Comparison of ENCODE assay signal across 16 cellular contexts in genomic region chr9:26939934-26940711, GRCh38. TPM values are rescaled to one million over a fixed set of nuclear protein-coding genes. Genes with fewer than 3 reads are reported as not detected.
DNase-seq lines count a peak whose midpoint lies in the region; ATAC-seq and TF ChIP-seq lines count a peak whose summit lies in the region.
"Had no signal": no experiment of that assay in that cellular context is flagged by ENCODE, and none has a peak within 500 bp of the region (broad histone marks: within the 10 kb centered on the region; RNA-seq: fewer than 3 reads in every experiment).

No MANE protein-coding gene starts in this region.

- peaks cover 79% of the 10 kb centered on the region for H4K20me1 ChIP-seq in Loucy (ENCODE audit: insufficient read depth, low read length, poor library complexity, severe bottlenecking)

- no peaks in the 10 kb centered on the region for H3K9me2 ChIP-seq in Loucy (replicated peaks; ENCODE audit: low read depth, low read length)

- H3K4me3 ChIP-seq in Loucy (ENCODE audit: low read length, poor library complexity, severe bottlenecking) = peak overlapping the region; percentile 97
- H3K4me3 ChIP-seq: ascending aorta, coronary artery, gastroesophageal sphincter had no signal

- TF ChIP-seq CTCF in Loucy (conservative IDR thresholded peaks at IDR 0.05; ENCODE audit: low read length) (no peak), chondrocyte (IDR thresholded peaks at IDR 0.05) (no peak)

- peaks cover 9% of the 10 kb centered on the region; the same call in 1 of the 2 replicates for H3K9me3 ChIP-seq in Loucy (ENCODE audit: insufficient read depth, low read depth, low read length)

- H3K27me3 Mint-ChIP-seq in activated naive CD4-positive, alpha-beta T cell treated with anti-CD3 and anti-CD28 coated beads, Interleukin-2, amount 50 U/mL, for 24 hours = no peaks in the 10 kb centered on the region
- no peaks in the 10 kb centered on the region for H3K27me3 Mint-ChIP-seq in chondrocyte (ENCODE audit: low read depth)
- no peaks in the 10 kb centered on the region for H3K27me3 Mint-ChIP-seq in stimulated activated naive CD8-positive, alpha-beta T cell treated with anti-CD3 and anti-CD28 coated beads, Interleukin-15, amount 100 ng/mL, for 72 hours

- peaks cover 50% of the 10 kb centered on the region for H3K4me1 ChIP-seq in Loucy (ENCODE audit: insufficient read depth, low read length, poor library complexity, severe bottlenecking)

- H3K4me1 Mint-ChIP-seq in activated naive CD4-positive, alpha-beta T cell treated with anti-CD3 and anti-CD28 coated beads, Interleukin-2, amount 50 U/mL, for 24 hours = peaks cover 91% of the 10 kb centered on the region
- peaks cover 59% of the 10 kb centered on the region for H3K4me1 Mint-ChIP-seq in chondrocyte (ENCODE audit: low read depth)
- peaks cover 64% of the 10 kb centered on the region for H3K4me1 Mint-ChIP-seq in stimulated activated naive CD8-positive, alpha-beta T cell treated with anti-CD3 and anti-CD28 coated beads, Interleukin-15, amount 100 ng/mL, for 72 hours

- no peaks in the 10 kb centered on the region for H3K27me3 ChIP-seq in Loucy (ENCODE audit: insufficient read depth, low read length, poor library complexity, severe bottlenecking)
- H3K27me3 ChIP-seq: ascending aorta, gastroesophageal sphincter had no signal

- H2AFZ ChIP-seq in Loucy (ENCODE audit: low read length) = no peak overlapping the region

- H3K36me3 Mint-ChIP-seq in activated naive CD4-positive, alpha-beta T cell treated with anti-CD3 and anti-CD28 coated beads, Interleukin-2, amount 50 U/mL, for 24 hours = peaks cover 19% of the 10 kb centered on the region
- peaks cover 5% of the 10 kb centered on the region for H3K36me3 Mint-ChIP-seq in chondrocyte (ENCODE audit: low read depth)

- H3K27ac Mint-ChIP-seq in activated naive CD4-positive, alpha-beta T cell treated with anti-CD3 and anti-CD28 coated beads, Interleukin-2, amount 50 U/mL, for 24 hours = peak overlapping the region; percentile 18
- H3K27ac Mint-ChIP-seq in chondrocyte (ENCODE audit: unreplicated experiment) = peak overlapping the region; percentile 56
- H3K27ac Mint-ChIP-seq in stimulated activated naive CD8-positive, alpha-beta T cell treated with anti-CD3 and anti-CD28 coated beads, Interleukin-15, amount 100 ng/mL, for 72 hours = no peak overlapping the region

- H3K9me3 Mint-ChIP-seq in activated naive CD4-positive, alpha-beta T cell treated with anti-CD3 and anti-CD28 coated beads, Interleukin-2, amount 50 U/mL, for 24 hours = peaks cover 8% of the 10 kb centered on the region
- peaks cover 8% of the 10 kb centered on the region for H3K9me3 Mint-ChIP-seq in chondrocyte (ENCODE audit: low read depth)
- peaks cover 8 to 10% of the 10 kb centered on the region in 2 donors for H3K9me3 Mint-ChIP-seq in stimulated activated naive CD8-positive, alpha-beta T cell treated with anti-CD3 and anti-CD28 coated beads, Interleukin-15, amount 100 ng/mL, for 72 hours

- peaks cover 97% of the 10 kb centered on the region for H3K79me2 ChIP-seq in Loucy (ENCODE audit: insufficient read depth, low read length)

- DNase-seq in activated naive CD4-positive, alpha-beta T cell (lab: John Stamatoyannopoulos, UW) = no peak
- no peak for DNase-seq in chondrocyte (ENCODE audit: low spot score)
- DNase-seq in stimulated activated naive CD8-positive, alpha-beta T cell treated with anti-CD3 and anti-CD28 coated beads, Interleukin-15, amount 100 ng/mL, for 72 hours = no peak
- DNase-seq in LoVo (ENCODE audit: low spot score) = no peak
- no peak for DNase-seq in mesenteric fat pad (ENCODE audit: low spot score)
- no peak for DNase-seq in CD1c-positive myeloid dendritic cell (ENCODE audit: extremely low spot score)
- DNase-seq: activated CD4-positive, CD25-positive, alpha-beta regulatory T cell treated with anti-CD3 and anti-CD28 coated beads, Interleukin-2, amount 50 U/mL, for 72 hours; COR-L47; NCI-H1105; NCI-H524 treated with DMSO at 0.1 percent for 48 hours; SHP77 had no signal

- H3K36me3 ChIP-seq in Loucy (ENCODE audit: insufficient read depth, low read length) = no peaks in the 10 kb centered on the region
- H3K36me3 ChIP-seq: ascending aorta, gastroesophageal sphincter had no signal

- no peak overlapping the region for H3K9ac ChIP-seq in Loucy (ENCODE audit: low read depth, low read length, poor library complexity, severe bottlenecking)

- peak overlapping the region; percentile 99 for H3K4me2 ChIP-seq in Loucy (ENCODE audit: low read depth, low read length, poor library complexity, severe bottlenecking)

- H3K4me3 Mint-ChIP-seq in activated naive CD4-positive, alpha-beta T cell treated with anti-CD3 and anti-CD28 coated beads, Interleukin-2, amount 50 U/mL, for 24 hours = peak overlapping the region; percentile 42
- no peak overlapping the region for H3K4me3 Mint-ChIP-seq in chondrocyte (ENCODE audit: unreplicated experiment)
- peak overlapping the region; percentile 5 to 8 for H3K4me3 Mint-ChIP-seq in stimulated activated naive CD8-positive, alpha-beta T cell treated with anti-CD3 and anti-CD28 coated beads, Interleukin-15, amount 100 ng/mL, for 72 hours

- H3F3A ChIP-seq in Loucy (ENCODE audit: low read depth) = no peaks in the 10 kb centered on the region

- peak; percentile 69 for ATAC-seq in stimulated activated naive CD8-positive, alpha-beta T cell treated with anti-CD3 and anti-CD28 coated beads, Interleukin-15, amount 100 ng/mL, for 72 hours
- ATAC-seq: gastroesophageal sphincter had no signal

RNA-seq across cellular contexts. Expression of gene PLAA, which starts 6.9 kb away (rescaled TPM):
- total RNA-seq in chondrocyte (33.0 to 36.8 TPM (median 34.7 TPM) in 3 replicates), mesenteric fat pad (23.3 TPM)

RNA-seq across cellular contexts. Expression of gene IFT74, which starts 16.1 kb away (rescaled TPM):
- total RNA-seq in chondrocyte (10.3 to 12.3 TPM (median 10.3 TPM) in 3 replicates), mesenteric fat pad (8.5 TPM)

RNA-seq across cellular contexts. Expression of gene CAAP1, which starts 47.5 kb away (rescaled TPM):
- total RNA-seq in chondrocyte = 15.0 to 19.1 TPM (median 16.1 TPM) in 3 replicates
- total RNA-seq in mesenteric fat pad = 10.4 TPM

Comparison
In these comparisons a context has a peak if more than half of its experiments do, and no peak if none do; other contexts are left out.
1. H3K27ac Mint-ChIP-seq: peak in activated naive CD4-positive, alpha-beta T cell treated with anti-CD3 and anti-CD28 coated beads, Interleukin-2, amount 50 U/mL, for 24 hours (single experiment) and chondrocyte (single experiment); none in stimulated activated naive CD8-positive, alpha-beta T cell treated with anti-CD3 and anti-CD28 coated beads, Interleukin-15, amount 100 ng/mL, for 72 hours (0 of 2).